ENCODE assay signal across 10 cellular contexts in genomic region chr11:123334925-123335324, GRCh38.
"Had no signal": no experiment of that assay in that cellular context is flagged by ENCODE, and none has a peak within 500 bp of the region (broad histone marks: within the 10 kb centered on the region; RNA-seq: fewer than 3 reads in every experiment).

No MANE protein-coding gene starts in this region.

- H3K4me2 ChIP-seq: GM23338 had no signal

- H3K27ac Mint-ChIP-seq: GM23338, H9, HFFc6 had no signal

- DNase-seq: H9, HCEC 1CT, HFFc6, IMR-90, KG1 had no signal

- H2AFZ ChIP-seq: GM23338 had no signal

- H3K4me3 Mint-ChIP-seq: GM23338, H9, HFFc6 had no signal

- H3K4me3 ChIP-seq: GM23338, K562 had no signal

- H3K9me3 Mint-ChIP-seq: HFFc6 had no signal

- FAIRE-seq: H1, H54, HTR-8/SVneo, K562 had no signal
